Comparison of ENCODE assay signal across 8 cellular contexts in the genomic region with DNA sequence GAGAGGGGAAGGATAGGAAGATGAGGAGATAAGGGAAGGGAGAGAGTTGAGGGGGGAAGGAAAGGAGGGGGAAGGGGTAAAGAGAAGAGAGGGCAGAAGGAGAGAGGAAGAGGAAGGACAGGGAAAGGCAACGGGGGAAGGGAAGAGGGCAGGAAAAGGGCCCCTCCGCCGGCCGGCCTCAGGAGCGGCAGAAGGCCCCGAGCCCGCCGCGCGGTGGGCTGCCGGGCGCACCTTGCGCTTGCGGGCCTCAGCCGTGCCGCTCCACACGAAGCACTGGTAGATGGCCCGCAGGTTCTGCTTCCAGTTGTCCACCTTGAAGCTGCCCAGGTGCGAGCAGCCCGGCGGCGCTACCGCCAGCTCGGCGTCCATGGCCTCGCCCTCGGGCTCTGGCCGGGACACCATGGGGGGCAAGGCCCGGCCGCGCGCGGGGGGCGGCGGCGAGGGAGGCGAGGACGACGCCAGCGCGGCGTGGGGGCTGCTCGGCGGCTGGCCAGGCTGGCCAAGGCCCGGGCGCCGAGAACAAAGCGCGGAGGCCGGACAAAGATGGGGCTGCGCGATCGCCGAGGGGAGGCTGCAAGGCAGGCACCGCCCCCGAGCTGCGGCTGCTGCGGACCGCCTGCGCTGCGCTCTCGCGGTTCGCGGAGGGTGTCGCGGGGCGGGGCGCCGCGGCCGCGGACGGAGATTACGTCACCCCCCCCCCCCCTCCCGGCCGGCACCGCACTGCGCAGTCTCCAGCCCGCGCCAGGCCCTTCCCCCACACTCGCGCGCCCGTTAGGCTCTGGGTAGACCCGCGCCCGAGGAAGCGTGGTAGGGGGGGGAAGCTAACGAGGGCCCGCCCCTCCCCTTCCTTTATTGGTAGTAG. TPM values are rescaled to one million over a fixed set of nuclear protein-coding genes. Genes with fewer than 3 reads are reported as not detected.
DNase-seq lines count a peak whose midpoint lies in the region; ATAC-seq and TF ChIP-seq lines count a peak whose summit lies in the region.

A gene (minus strand): TSS at position 578 of the 862 bp plus-strand sequence. CDS start 176 bp downstream, at position 402.

- TF ChIP-seq CTCF in gastroesophageal sphincter (IDR thresholded peaks at IDR 0.05), result peak in 1 of 4 experiments; percentile 14

- H3K36me3 ChIP-seq in ACC112 (ENCODE audit: insufficient read depth, low read length) (0 out of 2 replicates have a peak, but pooled peaks cover 3% of the 10 kb centered on the region), gastroesophageal sphincter (no peaks in the 10 kb centered on the region)

- DNase-seq in NCI-H226 (peak; percentile 78), nucleus accumbens (lab: John Stamatoyannopoulos, UW) (peak in 29 of 56 donors; percentile 35 to 100 (median 95)), NCI-H2081 treated with DMSO at 0.1 percent for 48 hours (lab: John Stamatoyannopoulos, UW) (no peak)
- DNase-seq in activated T-cell treated with anti-CD3 and anti-CD28 coated beads, Interleukin-2, amount 50 U/mL, for 4 hours, result peak; percentile 18

- peak; percentile 73 for ATAC-seq in GM18498 (IDR thresholded peaks at IDR 0.05; ENCODE audit: unreplicated experiment)
- peak; percentile 58 for ATAC-seq in HG02763 (IDR thresholded peaks at IDR 0.05; ENCODE audit: unreplicated experiment)
- ATAC-seq in activated T-cell treated with anti-CD3 and anti-CD28 coated beads, Interleukin-2, amount 50 U/mL, for 4 hours, result peak; percentile 72 to 74
- peak; percentile 86 for ATAC-seq in gastroesophageal sphincter

- H3K4me1 ChIP-seq in ACC112 (ENCODE audit: control insufficient read depth, insufficient read depth, low read length, unreplicated experiment) (peaks cover 15% of the 10 kb centered on the region), gastroesophageal sphincter (peaks cover 3 to 47% (median 7%) of the 10 kb centered on the region in 3 donors)

- TF ChIP-seq POLR2A in gastroesophageal sphincter (IDR thresholded peaks at IDR 0.05), result peak; percentile 89 to 92

- H3K9me3 Mint-ChIP-seq in activated T-cell treated with anti-CD3 and anti-CD28 coated beads, Interleukin-2, amount 50 U/mL, for 4 hours, result no peaks in the 10 kb centered on the region

- no peaks in the 10 kb centered on the region for H3K27me3 Mint-ChIP-seq in activated T-cell treated with anti-CD3 and anti-CD28 coated beads, Interleukin-2, amount 50 U/mL, for 4 hours (ENCODE audit: low read depth)

- H3K27ac ChIP-seq in ACC112 (ENCODE audit: low read depth, low read length), result peak within 1 kb of the TSS; percentile 96
- H3K27ac ChIP-seq in gastroesophageal sphincter, result peak within 1 kb of the TSS; percentile 96 to 100 (median 98)

- H3K9me3 ChIP-seq in gastroesophageal sphincter, result no peaks in the 10 kb centered on the region

- peak within 1 kb of the TSS; percentile 99 for H3K4me3 ChIP-seq in ACC112 (ENCODE audit: low read depth, low read length)
- H3K4me3 ChIP-seq in gastroesophageal sphincter, result peak within 1 kb of the TSS; percentile 98 to 100

- H3K27me3 ChIP-seq in ACC112 (ENCODE audit: insufficient read depth, low read length), result no peaks in the 10 kb centered on the region
- no peaks in the 10 kb centered on the region for H3K27me3 ChIP-seq in gastroesophageal sphincter

- no peaks in the 10 kb centered on the region for H3K36me3 Mint-ChIP-seq in activated T-cell treated with anti-CD3 and anti-CD28 coated beads, Interleukin-2, amount 50 U/mL, for 4 hours (ENCODE audit: insufficient read depth)

- peaks cover 48% of the 10 kb centered on the region for H3K79me2 ChIP-seq in ACC112 (ENCODE audit: control insufficient read depth, insufficient read depth, low read length, unreplicated experiment)

- H2AFZ ChIP-seq in ACC112 (ENCODE audit: low read length, unreplicated experiment), result peak within 1 kb of the TSS; percentile 97

- no peak for TF ChIP-seq EP300 in gastroesophageal sphincter (IDR thresholded peaks at IDR 0.05)

- H3K4me3 Mint-ChIP-seq in activated T-cell treated with anti-CD3 and anti-CD28 coated beads, Interleukin-2, amount 50 U/mL, for 4 hours, result peak within 1 kb of the TSS; percentile 93

- 0% methylated on average over 17 to 24 of the region's 91 CpGs for WGBS in gastroesophageal sphincter (ENCODE audit: low coverage in 1 of 2), 2 donors

- peaks cover 31% of the 10 kb centered on the region for H3K4me1 Mint-ChIP-seq in activated T-cell treated with anti-CD3 and anti-CD28 coated beads, Interleukin-2, amount 50 U/mL, for 4 hours (ENCODE audit: low read depth)

RNA-seq across cellular contexts. Expression of the gene that starts here (rescaled TPM):
- total RNA-seq in activated T-cell treated with anti-CD3 and anti-CD28 coated beads, Interleukin-2, amount 50 U/mL, for 4 hours, result 100 to 1,000 TPM; 112 to 125 (median 124) TPM
- total RNA-seq in gastroesophageal sphincter, result 100 to 1,000 TPM; 101 to 128 (median 104) TPM
